Comparison of ENCODE assay signal across 19 cellular contexts in the genomic region with DNA sequence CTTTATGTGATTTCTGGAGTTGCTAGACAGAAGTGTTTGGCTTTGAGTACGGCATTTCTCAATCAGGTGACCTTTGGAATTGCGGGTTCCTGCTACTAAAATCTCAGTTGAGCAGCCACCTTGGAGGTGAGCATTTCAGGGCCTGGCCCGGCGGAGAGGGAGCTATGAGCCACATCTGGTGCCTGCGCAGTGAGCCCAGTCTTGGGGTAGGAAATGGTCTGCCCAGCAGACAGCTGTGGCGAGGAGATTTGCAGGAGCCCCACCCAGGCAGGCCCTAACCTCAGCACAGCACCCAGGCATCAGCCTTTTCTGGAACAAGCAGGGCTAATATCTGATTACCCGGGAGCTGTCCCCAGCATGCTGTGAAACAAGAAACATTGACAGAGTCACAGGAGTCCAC.
A peak's percentile ranks its signal among the peaks of the same experiment; 100 is the strongest.
DNase-seq lines count a peak whose midpoint lies in the region; ATAC-seq, FAIRE-seq and TF ChIP-seq lines count a peak whose summit lies in the region.
"Had no signal": no experiment of that assay in that cellular context is flagged by ENCODE, and none has a peak within 500 bp of the region (broad histone marks: within the 10 kb centered on the region; RNA-seq: fewer than 3 reads in every experiment).

No MANE protein-coding gene starts in this region.

- TF ChIP-seq POLR2A in body of pancreas (IDR thresholded peaks at IDR 0.05) (peak in 1 of 3 donors; percentile 10), gastrocnemius medialis (IDR thresholded peaks at IDR 0.05) (no peak)

- DNase-seq in body of pancreas (peak; percentile 28 to 60 (median 51)), kidney (no peak), gastrocnemius medialis (no peak), coronary artery (ENCODE audit: low spot score) (no peak)
- DNase-seq in stimulated activated naive CD8-positive, alpha-beta T cell treated with anti-CD3 and anti-CD28 coated beads, Interleukin-15, amount 100 ng/mL, for 72 hours, result no peak
- DNase-seq: ACHN, COR-L47, DMS153, NCI-H1105 treated with DMSO at 0.1 percent for 48 hours, NCI-H187, NCI-H748 treated with DMSO at 0.1 percent for 48 hours, OCI-M1, RPMI8226, SJCRH30 had no signal

- no peak overlapping the region for H2AFZ ChIP-seq in neural cell (ENCODE audit: low read depth, low read length)

- peak overlapping the region; percentile 63 to 82 (median 72) for H3K27ac ChIP-seq in body of pancreas
- H3K27ac ChIP-seq in kidney (ENCODE audit: low read depth in 2 of 2, low read length in 2 of 2), result peak overlapping the region; percentile 29 to 83
- H3K27ac ChIP-seq in neural cell (ENCODE audit: low read length), result peak overlapping the region; percentile 67
- H3K27ac ChIP-seq in gastrocnemius medialis, result peak overlapping the region in 1 of 4 donors; percentile 38
- no peak overlapping the region for H3K27ac ChIP-seq in coronary artery
- H3K27ac ChIP-seq: SJCRH30 had no signal

- no peak overlapping the region for H3K4me3 ChIP-seq in body of pancreas
- H3K4me3 ChIP-seq in kidney (ENCODE audit: low read length in 2 of 2), result peak overlapping the region; percentile 27 to 36
- no peak overlapping the region for H3K4me3 ChIP-seq in neural cell (ENCODE audit: low read length)
- H3K4me3 ChIP-seq in gastrocnemius medialis, result no peak overlapping the region
- no peak overlapping the region for H3K4me3 ChIP-seq in coronary artery
- H3K4me3 ChIP-seq: SJCRH30 had no signal

- H3K27me3 ChIP-seq in body of pancreas, result no peaks in the 10 kb centered on the region
- H3K27me3 ChIP-seq in neural cell (ENCODE audit: insufficient read depth, low read depth, low read length), result no peaks in the 10 kb centered on the region
- no peaks in the 10 kb centered on the region for H3K27me3 ChIP-seq in gastrocnemius medialis
- H3K27me3 ChIP-seq: SJCRH30 had no signal

- FAIRE-seq in kidney (lab: Jason Lieb, UNC), result no peak
- FAIRE-seq: GM12892, HTR-8/SVneo had no signal

- no peak for TF ChIP-seq RAD21 in neural cell (conservative IDR thresholded peaks at IDR 0.05)

- no peak for TF ChIP-seq EP300 in neural cell (conservative IDR thresholded peaks at IDR 0.05; ENCODE audit: poor library complexity, severe bottlenecking)

- H3K9me2 ChIP-seq in neural cell (ENCODE audit: insufficient read depth, low read length), result no peaks in the 10 kb centered on the region

- ATAC-seq in body of pancreas, result peak; percentile 34
- peak; percentile 26 to 60 for ATAC-seq in gastrocnemius medialis
- no peak for ATAC-seq in stimulated activated naive CD8-positive, alpha-beta T cell treated with anti-CD3 and anti-CD28 coated beads, Interleukin-15, amount 100 ng/mL, for 72 hours
- no peak for ATAC-seq in GM19467 (IDR thresholded peaks at IDR 0.05; ENCODE audit: unreplicated experiment)
- ATAC-seq: HCT116 had no signal

- H3K79me2 ChIP-seq in neural cell (replicated peaks; ENCODE audit: insufficient read depth, low read length), result no peaks in the 10 kb centered on the region

- 36 to 56% methylated on average over 4 to 7 of the region's 7 CpGs for WGBS in body of pancreas, 2 donors

- H3K27ac Mint-ChIP-seq in stimulated activated naive CD8-positive, alpha-beta T cell treated with anti-CD3 and anti-CD28 coated beads, Interleukin-15, amount 100 ng/mL, for 72 hours, result no peak overlapping the region

- in situ Hi-C loops in gastrocnemius medialis (cut with MboI; ENCODE audit: low sequenced_read_pairs in 4 of 4), result no loop called here

- intact Hi-C loops in body of pancreas (cut with DNase I), result no loop called here
- intact Hi-C loops in kidney (cut with DNase I), result no loop called here
- intact Hi-C loops in gastrocnemius medialis (cut with DNase I; ENCODE audit: low total_unique reads), result no loop called here

- peaks cover 3% of the 10 kb centered on the region for H3F3A ChIP-seq in neural cell (ENCODE audit: insufficient read depth, low read length, poor library complexity, severe bottlenecking)

- H3K36me3 ChIP-seq in body of pancreas (replicated peaks in 1 of 2; ENCODE audit: insufficient read depth in 1 of 2, low read depth in 2 of 2) (no peaks in the 10 kb centered on the region), kidney (ENCODE audit: control insufficient read depth in 1 of 2, insufficient read depth in 2 of 2, low read length in 2 of 2) (no peaks in the 10 kb centered on the region), neural cell (ENCODE audit: insufficient read depth, low read length) (no peaks in the 10 kb centered on the region), gastrocnemius medialis (no peaks in the 10 kb centered on the region)
- H3K36me3 ChIP-seq: SJCRH30 had no signal

- no peak overlapping the region for H3K4me2 ChIP-seq in neural cell (ENCODE audit: low read length)

- H3K4me1 Mint-ChIP-seq in stimulated activated naive CD8-positive, alpha-beta T cell treated with anti-CD3 and anti-CD28 coated beads, Interleukin-15, amount 100 ng/mL, for 72 hours, result no peaks in the 10 kb centered on the region

- H3K4me1 ChIP-seq in body of pancreas (peaks cover 23% of the 10 kb centered on the region), kidney (ENCODE audit: control insufficient read depth in 1 of 2, insufficient read depth in 1 of 2, low read depth in 1 of 2, low read length in 2 of 2) (no peaks in the 10 kb centered on the region), gastrocnemius medialis (no peaks in the 10 kb centered on the region)
- H3K4me1 ChIP-seq: SJCRH30 had no signal

- no peaks in the 10 kb centered on the region for H3K27me3 Mint-ChIP-seq in stimulated activated naive CD8-positive, alpha-beta T cell treated with anti-CD3 and anti-CD28 coated beads, Interleukin-15, amount 100 ng/mL, for 72 hours

- TF ChIP-seq CTCF in body of pancreas (IDR thresholded peaks at IDR 0.05), result peak in 3 of 7 experiments; percentile 15 to 25 (median 21)
- no peak for TF ChIP-seq CTCF in kidney (IDR thresholded peaks at IDR 0.05; ENCODE audit: borderline replicate concordance, extremely low read depth, insufficient read depth)
- TF ChIP-seq CTCF in neural cell (IDR thresholded peaks at IDR 0.05; ENCODE audit: poor library complexity, severe bottlenecking), result no peak
- TF ChIP-seq CTCF in gastrocnemius medialis (IDR thresholded peaks at IDR 0.05 in 4 of 5, conservative IDR thresholded peaks at IDR 0.05 in 1 of 5), result no peak
- TF ChIP-seq CTCF in coronary artery (IDR thresholded peaks at IDR 0.05), result no peak

- H3K4me3 Mint-ChIP-seq in stimulated activated naive CD8-positive, alpha-beta T cell treated with anti-CD3 and anti-CD28 coated beads, Interleukin-15, amount 100 ng/mL, for 72 hours, result no peak overlapping the region

- H4K20me1 ChIP-seq in neural cell (ENCODE audit: insufficient read depth), result no peaks in the 10 kb centered on the region

- H3K9me3 Mint-ChIP-seq in stimulated activated naive CD8-positive, alpha-beta T cell treated with anti-CD3 and anti-CD28 coated beads, Interleukin-15, amount 100 ng/mL, for 72 hours, result no peaks in the 10 kb centered on the region

- H3K9me3 ChIP-seq in body of pancreas (no peaks in the 10 kb centered on the region), kidney (ENCODE audit: control insufficient read depth in 1 of 2, low read length in 2 of 2) (no peaks in the 10 kb centered on the region), neural cell (ENCODE audit: low read length) (no peaks in the 10 kb centered on the region), gastrocnemius medialis (no peaks in the 10 kb centered on the region)
- H3K9me3 ChIP-seq: SJCRH30 had no signal

- H3K9ac ChIP-seq in kidney (ENCODE audit: low read length in 2 of 2) (no peak overlapping the region), neural cell (ENCODE audit: low read length) (no peak overlapping the region)

TF ChIP-seq in neural cell, 6 proteins besides CTCF, POLR2A, EP300 and RAD21:
- TF ChIP-seq POLR2AphosphoS5 (IDR thresholded peaks at IDR 0.05) (no peak), SMC3 (conservative IDR thresholded peaks at IDR 0.05; ENCODE audit: poor library complexity) (no peak), TAF1 (IDR thresholded peaks at IDR 0.05; ENCODE audit: low read depth) (no peak), MXI1 (conservative IDR thresholded peaks at IDR 0.05; ENCODE audit: poor library complexity, severe bottlenecking) (no peak), EZH2 (IDR thresholded peaks at IDR 0.05; ENCODE audit: borderline replicate concordance, insufficient read depth, low read length, poor library complexity, severe bottlenecking) (no peak)
- TF ChIP-seq, protein P1, sequence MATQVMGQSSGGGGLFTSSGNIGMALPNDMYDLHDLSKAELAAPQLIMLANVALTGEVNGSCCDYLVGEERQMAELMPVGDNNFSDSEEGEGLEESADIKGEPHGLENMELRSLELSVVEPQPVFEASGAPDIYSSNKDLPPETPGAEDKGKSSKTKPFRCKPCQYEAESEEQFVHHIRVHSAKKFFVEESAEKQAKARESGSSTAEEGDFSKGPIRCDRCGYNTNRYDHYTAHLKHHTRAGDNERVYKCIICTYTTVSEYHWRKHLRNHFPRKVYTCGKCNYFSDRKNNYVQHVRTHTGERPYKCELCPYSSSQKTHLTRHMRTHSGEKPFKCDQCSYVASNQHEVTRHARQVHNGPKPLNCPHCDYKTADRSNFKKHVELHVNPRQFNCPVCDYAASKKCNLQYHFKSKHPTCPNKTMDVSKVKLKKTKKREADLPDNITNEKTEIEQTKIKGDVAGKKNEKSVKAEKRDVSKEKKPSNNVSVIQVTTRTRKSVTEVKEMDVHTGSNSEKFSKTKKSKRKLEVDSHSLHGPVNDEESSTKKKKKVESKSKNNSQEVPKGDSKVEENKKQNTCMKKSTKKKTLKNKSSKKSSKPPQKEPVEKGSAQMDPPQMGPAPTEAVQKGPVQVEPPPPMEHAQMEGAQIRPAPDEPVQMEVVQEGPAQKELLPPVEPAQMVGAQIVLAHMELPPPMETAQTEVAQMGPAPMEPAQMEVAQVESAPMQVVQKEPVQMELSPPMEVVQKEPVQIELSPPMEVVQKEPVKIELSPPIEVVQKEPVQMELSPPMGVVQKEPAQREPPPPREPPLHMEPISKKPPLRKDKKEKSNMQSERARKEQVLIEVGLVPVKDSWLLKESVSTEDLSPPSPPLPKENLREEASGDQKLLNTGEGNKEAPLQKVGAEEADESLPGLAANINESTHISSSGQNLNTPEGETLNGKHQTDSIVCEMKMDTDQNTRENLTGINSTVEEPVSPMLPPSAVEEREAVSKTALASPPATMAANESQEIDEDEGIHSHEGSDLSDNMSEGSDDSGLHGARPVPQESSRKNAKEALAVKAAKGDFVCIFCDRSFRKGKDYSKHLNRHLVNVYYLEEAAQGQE (IDR thresholded peaks at IDR 0.05; ENCODE audit: borderline replicate concordance), result no peak

Comparison
In these comparisons a context has a peak if more than half of its experiments do, and no peak if none do; other contexts are left out.
1. ATAC-seq: peak in body of pancreas (single experiment) and gastrocnemius medialis (2 of 2); none in stimulated activated naive CD8-positive, alpha-beta T cell treated with anti-CD3 and anti-CD28 coated beads, Interleukin-15, amount 100 ng/mL, for 72 hours (single experiment) and GM19467 (single experiment).
2. DNase-seq: peak in body of pancreas (4 of 4); none in kidney (single experiment), gastrocnemius medialis (0 of 2), stimulated activated naive CD8-positive, alpha-beta T cell treated with anti-CD3 and anti-CD28 coated beads, Interleukin-15, amount 100 ng/mL, for 72 hours (0 of 2) and coronary artery (single experiment).
3. H3K27ac ChIP-seq: peak in body of pancreas (4 of 4), kidney (2 of 2) and neural cell (single experiment); none in coronary artery (0 of 2).
4. H3K4me3 ChIP-seq: peak in kidney (2 of 2); none in body of pancreas (0 of 2), neural cell (single experiment), gastrocnemius medialis (0 of 4) and coronary artery (single experiment).